ENCODE assay signal across 8 cellular contexts in the genomic region with DNA sequence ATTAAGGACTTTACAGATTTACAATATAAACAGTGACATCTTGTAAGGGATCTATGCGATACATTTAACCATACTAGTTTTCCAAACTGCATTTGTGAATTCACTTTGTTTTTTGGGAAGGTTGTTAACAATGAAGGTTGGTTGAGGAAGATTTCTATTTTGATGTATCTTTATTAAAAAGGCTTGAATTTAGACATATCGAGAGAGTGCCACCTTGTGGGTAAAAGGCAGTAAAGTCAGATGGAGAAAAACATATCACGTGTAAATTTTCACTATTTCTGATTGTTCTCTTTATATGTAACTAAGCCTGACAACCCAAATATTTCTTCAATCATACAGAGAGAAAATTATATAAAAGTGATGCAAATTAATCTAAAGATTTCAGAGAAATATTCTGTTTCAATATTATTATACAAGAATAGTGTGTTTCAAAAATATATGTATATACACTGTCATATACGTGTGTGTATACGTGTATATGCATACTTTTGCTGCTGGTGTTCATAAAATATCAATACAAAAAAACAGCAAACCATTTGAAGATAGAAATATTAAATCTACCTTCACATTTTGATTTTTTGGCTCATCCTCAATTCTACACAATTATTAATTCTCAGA.
A peak's percentile ranks its signal among the peaks of the same experiment; 100 is the strongest.
DNase-seq lines count a peak whose midpoint lies in the region; ATAC-seq and TF ChIP-seq lines count a peak whose summit lies in the region.

No MANE protein-coding gene starts in this region.

- H3K4me1 ChIP-seq in heart right ventricle (no peaks in the 10 kb centered on the region), gastroesophageal sphincter (no peaks in the 10 kb centered on the region), uterus (no peaks in the 10 kb centered on the region)

- H3K9me3 ChIP-seq in heart right ventricle (no peaks in the 10 kb centered on the region), gastroesophageal sphincter (no peaks in the 10 kb centered on the region), uterus (no peaks in the 10 kb centered on the region)

- H3K27me3 ChIP-seq in heart right ventricle (no peaks in the 10 kb centered on the region), gastroesophageal sphincter (no peaks in the 10 kb centered on the region), uterus (no peaks in the 10 kb centered on the region)

- H3K27ac ChIP-seq in heart right ventricle (no peak overlapping the region), gastroesophageal sphincter (no peak overlapping the region), uterus (no peak overlapping the region)

- intact Hi-C loops in heart right ventricle (cut with DNase I) (loop anchor here in 6 of 10 donors (2.0 to 10.0 kb wide), 4 partner anchors 221 to 371 kb away; no protein-coding TSS in a partner anchor), left cardiac atrium (cut with DNase I) (loop anchor here in 1 of 2 donors (5.0 kb wide), 1 partner anchor 224 kb away; no protein-coding TSS in a partner anchor), uterus (cut with DNase I; ENCODE audit: low total_unique reads) (no loop called here)

- TF ChIP-seq CTCF in heart right ventricle (IDR thresholded peaks at IDR 0.05) = peak in 8 of 9 donors; percentile 10 to 60 (median 50)
- peak; percentile 21 to 51 (median 49) for TF ChIP-seq CTCF in gastroesophageal sphincter (IDR thresholded peaks at IDR 0.05)
- peak in 2 of 4 experiments; percentile 7 to 23 for TF ChIP-seq CTCF in uterus (IDR thresholded peaks at IDR 0.05)

- H3K36me3 ChIP-seq in heart right ventricle (no peaks in the 10 kb centered on the region), gastroesophageal sphincter (no peaks in the 10 kb centered on the region), uterus (no peaks in the 10 kb centered on the region)

- no peak for TF ChIP-seq POLR2A in gastroesophageal sphincter (IDR thresholded peaks at IDR 0.05)
- no peak for TF ChIP-seq POLR2A in uterus (IDR thresholded peaks at IDR 0.05)

- TF ChIP-seq EP300 in gastroesophageal sphincter (IDR thresholded peaks at IDR 0.05) = no peak

- H3K4me3 ChIP-seq in heart right ventricle = no peak overlapping the region
- H3K4me3 ChIP-seq in gastroesophageal sphincter = no peak overlapping the region
- no peak overlapping the region for H3K4me3 ChIP-seq in uterus

- ATAC-seq in heart right ventricle = no peak
- no peak for ATAC-seq in left cardiac atrium
- ATAC-seq in gastroesophageal sphincter = no peak

- DNase-seq in heart right ventricle (no peak), left cardiac atrium (no peak), OCI-M1 (lab: John Stamatoyannopoulos, UW) (peak; percentile 45), COLO668 (lab: John Stamatoyannopoulos, UW; ENCODE audit: unreplicated experiment) (no peak), cerebellum (ENCODE audit: low spot score) (no peak), uterus (no peak), NCI-H1092 (lab: John Stamatoyannopoulos, UW) (no peak)

- 53 to 59% methylated on average over 5 of the region's 5 CpGs for WGBS in heart right ventricle, 2 donors
- WGBS in gastroesophageal sphincter (ENCODE audit: low coverage in 1 of 2), 2 donors = 36 to 44% methylated on average over 5 of the region's 5 CpGs
